1 cellular context compared by ENCODE assay signal in the genomic region with DNA sequence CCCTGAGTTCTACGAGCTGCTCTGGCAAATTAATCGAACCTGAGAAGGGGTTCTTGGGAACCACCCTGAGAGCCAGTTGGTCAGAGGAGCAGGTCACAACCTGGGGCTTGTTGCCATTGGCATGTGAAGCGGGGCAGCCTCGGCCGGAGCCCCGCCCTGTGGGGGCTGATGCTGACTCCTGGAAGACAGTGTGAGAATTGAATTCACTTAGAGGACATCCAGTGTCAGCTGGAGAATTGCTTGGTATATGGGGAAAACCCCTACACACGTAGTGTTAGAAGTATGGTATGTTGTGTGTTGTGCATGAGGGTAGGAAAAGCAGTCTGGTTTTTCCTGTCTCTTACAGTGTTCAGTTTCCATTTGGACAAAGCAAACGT.
TF ChIP-seq lines count a peak whose summit lies in the region.

No MANE protein-coding gene starts in this region.

TF ChIP-seq in H1, 55 proteins besides CTCF, POLR2A, EP300 and RAD21:
- peak; percentile 18 for TF ChIP-seq ASH2L (IDR thresholded peaks at IDR 0.05; ENCODE audit: low read length)
- TF ChIP-seq, protein P1, sequence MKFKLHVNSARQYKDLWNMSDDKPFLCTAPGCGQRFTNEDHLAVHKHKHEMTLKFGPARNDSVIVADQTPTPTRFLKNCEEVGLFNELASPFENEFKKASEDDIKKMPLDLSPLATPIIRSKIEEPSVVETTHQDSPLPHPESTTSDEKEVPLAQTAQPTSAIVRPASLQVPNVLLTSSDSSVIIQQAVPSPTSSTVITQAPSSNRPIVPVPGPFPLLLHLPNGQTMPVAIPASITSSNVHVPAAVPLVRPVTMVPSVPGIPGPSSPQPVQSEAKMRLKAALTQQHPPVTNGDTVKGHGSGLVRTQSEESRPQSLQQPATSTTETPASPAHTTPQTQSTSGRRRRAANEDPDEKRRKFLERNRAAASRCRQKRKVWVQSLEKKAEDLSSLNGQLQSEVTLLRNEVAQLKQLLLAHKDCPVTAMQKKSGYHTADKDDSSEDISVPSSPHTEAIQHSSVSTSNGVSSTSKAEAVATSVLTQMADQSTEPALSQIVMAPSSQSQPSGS (IDR thresholded peaks at IDR 0.05; ENCODE audit: low read length), result no peak
